2 cellular contexts compared by ENCODE assay signal in genomic region chrY:8033200-8033599, GRCh38.
TF ChIP-seq lines count a peak whose summit lies in the region.

No MANE protein-coding gene starts in this region.

TF ChIP-seq in HCT116, 20 proteins besides CTCF, POLR2A, EP300 and RAD21 (continued from another document):
- TF ChIP-seq REST (IDR thresholded peaks at IDR 0.05; ENCODE audit: low read depth) (no peak), TCF7L2 (IDR thresholded peaks at IDR 0.05; ENCODE audit: borderline replicate concordance, extremely low read depth, insufficient read depth, insufficient read length) (no peak), CBX3 (IDR thresholded peaks at IDR 0.05; ENCODE audit: low read depth) (no peak), YY1 (IDR thresholded peaks at IDR 0.05; ENCODE audit: extremely low read depth, insufficient replicate concordance, low read depth, low read length) (no peak), CEBPB (IDR thresholded peaks at IDR 0.05; ENCODE audit: low read depth) (no peak), ZBTB33 (IDR thresholded peaks at IDR 0.05; ENCODE audit: extremely low read depth, insufficient replicate concordance, low read length) (no peak), EGR1 (IDR thresholded peaks at IDR 0.05; ENCODE audit: low read depth) (no peak)

TF ChIP-seq in SK-N-SH treated with all-trans-retinoic acid at 6 μM for 48 hours, 23 proteins besides CTCF, POLR2A, EP300 and RAD21 (continued from another document):
- TF ChIP-seq CSRNP3 (CRISPR knock-in tag; IDR thresholded peaks at IDR 0.05): no peak
- TF ChIP-seq BACH2 (CRISPR knock-in tag; IDR thresholded peaks at IDR 0.05; ENCODE audit: borderline replicate concordance): no peak
- TF ChIP-seq PPARA (CRISPR knock-in tag; IDR thresholded peaks at IDR 0.05; ENCODE audit: borderline replicate concordance): no peak
